ENCODE assay signal across 2 cellular contexts in genomic region chr20:62476074-62476838, GRCh38.
TF ChIP-seq lines count a peak whose summit lies in the region.

No MANE protein-coding gene starts in this region.

TF ChIP-seq in K562, 482 proteins besides CTCF, POLR2A, EP300 and RAD21 (continued from another document and continues in another):
- TF ChIP-seq, protein P1, sequence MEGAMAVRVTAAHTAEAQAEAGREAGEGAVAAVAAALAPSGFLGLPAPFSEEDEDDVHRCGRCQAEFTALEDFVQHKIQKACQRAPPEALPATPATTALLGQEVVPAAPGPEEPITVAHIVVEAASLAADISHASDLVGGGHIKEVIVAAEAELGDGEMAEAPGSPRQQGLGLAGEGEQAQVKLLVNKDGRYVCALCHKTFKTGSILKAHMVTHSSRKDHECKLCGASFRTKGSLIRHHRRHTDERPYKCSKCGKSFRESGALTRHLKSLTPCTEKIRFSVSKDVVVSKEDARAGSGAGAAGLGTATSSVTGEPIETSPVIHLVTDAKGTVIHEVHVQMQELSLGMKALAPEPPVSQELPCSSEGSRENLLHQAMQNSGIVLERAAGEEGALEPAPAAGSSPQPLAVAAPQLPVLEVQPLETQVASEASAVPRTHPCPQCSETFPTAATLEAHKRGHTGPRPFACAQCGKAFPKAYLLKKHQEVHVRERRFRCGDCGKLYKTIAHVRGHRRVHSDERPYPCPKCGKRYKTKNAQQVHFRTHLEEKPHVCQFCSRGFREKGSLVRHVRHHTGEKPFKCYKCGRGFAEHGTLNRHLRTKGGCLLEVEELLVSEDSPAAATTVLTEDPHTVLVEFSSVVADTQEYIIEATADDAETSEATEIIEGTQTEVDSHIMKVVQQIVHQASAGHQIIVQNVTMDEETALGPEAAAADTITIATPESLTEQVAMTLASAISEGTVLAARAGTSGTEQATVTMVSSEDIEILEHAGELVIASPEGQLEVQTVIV (CRISPR knock-in tag; IDR thresholded peaks at IDR 0.05; ENCODE audit: borderline replicate concordance) = no peak
- TF ChIP-seq MEF2D (tag; conservative IDR thresholded peaks at IDR 0.05; ENCODE audit: low read depth) = no peak
- peak; percentile 76 for TF ChIP-seq LCOR (CRISPR knock-in tag; IDR thresholded peaks at IDR 0.05)
- no peak for TF ChIP-seq JUN (IDR thresholded peaks at IDR 0.05; ENCODE audit: borderline replicate concordance, low read depth, low read length)
- TF ChIP-seq JUN (CRISPR knock-in tag; IDR thresholded peaks at IDR 0.05; ENCODE audit: borderline replicate concordance) = peak; percentile 95
- TF ChIP-seq, protein P2, sequence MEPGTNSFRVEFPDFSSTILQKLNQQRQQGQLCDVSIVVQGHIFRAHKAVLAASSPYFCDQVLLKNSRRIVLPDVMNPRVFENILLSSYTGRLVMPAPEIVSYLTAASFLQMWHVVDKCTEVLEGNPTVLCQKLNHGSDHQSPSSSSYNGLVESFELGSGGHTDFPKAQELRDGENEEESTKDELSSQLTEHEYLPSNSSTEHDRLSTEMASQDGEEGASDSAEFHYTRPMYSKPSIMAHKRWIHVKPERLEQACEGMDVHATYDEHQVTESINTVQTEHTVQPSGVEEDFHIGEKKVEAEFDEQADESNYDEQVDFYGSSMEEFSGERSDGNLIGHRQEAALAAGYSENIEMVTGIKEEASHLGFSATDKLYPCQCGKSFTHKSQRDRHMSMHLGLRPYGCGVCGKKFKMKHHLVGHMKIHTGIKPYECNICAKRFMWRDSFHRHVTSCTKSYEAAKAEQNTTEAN (CRISPR knock-in tag; IDR thresholded peaks at IDR 0.05) = no peak
- peak; percentile 38; the same call in 1 of the 2 replicates for TF ChIP-seq SUPT5H (IDR thresholded peaks at IDR 0.05)
- peak; percentile 19 for TF ChIP-seq NFIC (IDR thresholded peaks at IDR 0.05)
- TF ChIP-seq, protein P3, sequence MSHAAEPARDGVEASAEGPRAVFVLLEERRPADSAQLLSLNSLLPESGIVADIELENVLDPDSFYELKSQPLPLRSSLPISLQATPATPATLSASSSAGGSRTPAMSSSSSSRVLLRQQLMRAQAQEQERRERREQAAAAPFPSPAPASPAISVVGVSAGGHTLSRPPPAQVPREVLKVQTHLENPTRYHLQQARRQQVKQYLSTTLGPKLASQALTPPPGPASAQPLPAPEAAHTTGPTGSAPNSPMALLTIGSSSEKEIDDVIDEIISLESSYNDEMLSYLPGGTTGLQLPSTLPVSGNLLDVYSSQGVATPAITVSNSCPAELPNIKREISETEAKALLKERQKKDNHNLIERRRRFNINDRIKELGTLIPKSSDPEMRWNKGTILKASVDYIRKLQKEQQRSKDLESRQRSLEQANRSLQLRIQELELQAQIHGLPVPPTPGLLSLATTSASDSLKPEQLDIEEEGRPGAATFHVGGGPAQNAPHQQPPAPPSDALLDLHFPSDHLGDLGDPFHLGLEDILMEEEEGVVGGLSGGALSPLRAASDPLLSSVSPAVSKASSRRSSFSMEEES (CRISPR knock-in tag; IDR thresholded peaks at IDR 0.05) = peak; percentile 55
- TF ChIP-seq, protein P4, sequence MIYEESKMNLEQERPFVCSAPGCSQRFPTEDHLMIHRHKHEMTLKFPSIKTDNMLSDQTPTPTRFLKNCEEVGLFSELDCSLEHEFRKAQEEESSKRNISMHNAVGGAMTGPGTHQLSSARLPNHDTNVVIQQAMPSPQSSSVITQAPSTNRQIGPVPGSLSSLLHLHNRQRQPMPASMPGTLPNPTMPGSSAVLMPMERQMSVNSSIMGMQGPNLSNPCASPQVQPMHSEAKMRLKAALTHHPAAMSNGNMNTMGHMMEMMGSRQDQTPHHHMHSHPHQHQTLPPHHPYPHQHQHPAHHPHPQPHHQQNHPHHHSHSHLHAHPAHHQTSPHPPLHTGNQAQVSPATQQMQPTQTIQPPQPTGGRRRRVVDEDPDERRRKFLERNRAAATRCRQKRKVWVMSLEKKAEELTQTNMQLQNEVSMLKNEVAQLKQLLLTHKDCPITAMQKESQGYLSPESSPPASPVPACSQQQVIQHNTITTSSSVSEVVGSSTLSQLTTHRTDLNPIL (CRISPR knock-in tag; IDR thresholded peaks at IDR 0.05) = no peak
- no peak for TF ChIP-seq PTBP1 (IDR thresholded peaks at IDR 0.05; ENCODE audit: low read depth, low read length)
- no peak for TF ChIP-seq CSDE1 (IDR thresholded peaks at IDR 0.05)
- TF ChIP-seq ZKSCAN1 (IDR thresholded peaks at IDR 0.05; ENCODE audit: low read depth, low read length) = no peak
- TF ChIP-seq PML (IDR thresholded peaks at IDR 0.05; ENCODE audit: low read length) = no peak
- TF ChIP-seq E2F5 (CRISPR knock-in tag; IDR thresholded peaks at IDR 0.05) = peak; percentile 92
- TF ChIP-seq, protein P5, sequence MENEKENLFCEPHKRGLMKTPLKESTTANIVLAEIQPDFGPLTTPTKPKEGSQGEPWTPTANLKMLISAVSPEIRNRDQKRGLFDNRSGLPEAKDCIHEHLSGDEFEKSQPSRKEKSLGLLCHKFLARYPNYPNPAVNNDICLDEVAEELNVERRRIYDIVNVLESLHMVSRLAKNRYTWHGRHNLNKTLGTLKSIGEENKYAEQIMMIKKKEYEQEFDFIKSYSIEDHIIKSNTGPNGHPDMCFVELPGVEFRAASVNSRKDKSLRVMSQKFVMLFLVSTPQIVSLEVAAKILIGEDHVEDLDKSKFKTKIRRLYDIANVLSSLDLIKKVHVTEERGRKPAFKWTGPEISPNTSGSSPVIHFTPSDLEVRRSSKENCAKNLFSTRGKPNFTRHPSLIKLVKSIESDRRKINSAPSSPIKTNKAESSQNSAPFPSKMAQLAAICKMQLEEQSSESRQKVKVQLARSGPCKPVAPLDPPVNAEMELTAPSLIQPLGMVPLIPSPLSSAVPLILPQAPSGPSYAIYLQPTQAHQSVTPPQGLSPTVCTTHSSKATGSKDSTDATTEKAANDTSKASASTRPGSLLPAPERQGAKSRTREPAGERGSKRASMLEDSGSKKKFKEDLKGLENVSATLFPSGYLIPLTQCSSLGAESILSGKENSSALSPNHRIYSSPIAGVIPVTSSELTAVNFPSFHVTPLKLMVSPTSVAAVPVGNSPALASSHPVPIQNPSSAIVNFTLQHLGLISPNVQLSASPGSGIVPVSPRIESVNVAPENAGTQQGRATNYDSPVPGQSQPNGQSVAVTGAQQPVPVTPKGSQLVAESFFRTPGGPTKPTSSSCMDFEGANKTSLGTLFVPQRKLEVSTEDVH (IDR thresholded peaks at IDR 0.05; ENCODE audit: low read depth, partially characterized antibody) = no peak
- TF ChIP-seq ZNF431 (CRISPR knock-in tag; IDR thresholded peaks at IDR 0.05) = peak; percentile 92
- TF ChIP-seq SMARCE1 (IDR thresholded peaks at IDR 0.05) = no peak
- TF ChIP-seq ZNF785 (CRISPR knock-in tag; IDR thresholded peaks at IDR 0.05) = no peak
- peak; percentile 66 for TF ChIP-seq KDM5B (IDR thresholded peaks at IDR 0.05; ENCODE audit: insufficient replicate concordance, low read depth, low read length)

TF ChIP-seq in HepG2, 621 proteins besides CTCF, POLR2A, EP300 and RAD21 (continued from another document and continues in another):
- no peak for TF ChIP-seq NFAT5 (CRISPR knock-in tag; IDR thresholded peaks at IDR 0.05)
- TF ChIP-seq ASH2L (IDR thresholded peaks at IDR 0.05; ENCODE audit: insufficient read length, low read depth, low read length) = no peak
- TF ChIP-seq ZNF124 (CRISPR knock-in tag; IDR thresholded peaks at IDR 0.05) = no peak
- TF ChIP-seq ZFP36 (IDR thresholded peaks at IDR 0.05; ENCODE audit: borderline replicate concordance, low read depth, low read length, partially characterized antibody) = no peak
- TF ChIP-seq, protein P6, sequence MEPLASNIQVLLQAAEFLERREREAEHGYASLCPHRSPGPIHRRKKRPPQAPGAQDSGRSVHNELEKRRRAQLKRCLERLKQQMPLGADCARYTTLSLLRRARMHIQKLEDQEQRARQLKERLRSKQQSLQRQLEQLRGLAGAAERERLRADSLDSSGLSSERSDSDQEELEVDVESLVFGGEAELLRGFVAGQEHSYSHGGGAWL (CRISPR knock-in tag; IDR thresholded peaks at IDR 0.05) = no peak
- TF ChIP-seq IRX3 (CRISPR knock-in tag; IDR thresholded peaks at IDR 0.05; ENCODE audit: borderline replicate concordance, low read depth) = peak; percentile 74; the same call in 1 of the 2 replicates
- TF ChIP-seq CHD2 (IDR thresholded peaks at IDR 0.05; ENCODE audit: low read depth, low read length) = no peak
- peak; percentile 78 for TF ChIP-seq ZNF777 (CRISPR knock-in tag; IDR thresholded peaks at IDR 0.05)
- TF ChIP-seq CHCHD3 (CRISPR knock-in tag; IDR thresholded peaks at IDR 0.05) = no peak
- no peak for TF ChIP-seq MYPOP (CRISPR knock-in tag; IDR thresholded peaks at IDR 0.05)
- no peak for TF ChIP-seq MED8 (CRISPR knock-in tag; IDR thresholded peaks at IDR 0.05; ENCODE audit: insufficient replicate concordance)
- TF ChIP-seq ZNF800 (CRISPR knock-in tag; IDR thresholded peaks at IDR 0.05) = peak; percentile 90
- no peak for TF ChIP-seq POLR2AphosphoS2 (IDR thresholded peaks at IDR 0.05; ENCODE audit: low read depth, low read length)
- no peak for TF ChIP-seq LBX2 (CRISPR knock-in tag; IDR thresholded peaks at IDR 0.05; ENCODE audit: borderline replicate concordance)
- no peak for TF ChIP-seq SMAD3 (CRISPR knock-in tag; IDR thresholded peaks at IDR 0.05)
- TF ChIP-seq RXRA (CRISPR knock-in tag; IDR thresholded peaks at IDR 0.05) = 0 out of 2 replicates have a peak, but pooled peaks have one; percentile 25
- TF ChIP-seq ZNF331 (CRISPR knock-in tag; IDR thresholded peaks at IDR 0.05) = no peak
- no peak for TF ChIP-seq ZNF382 (CRISPR knock-in tag; IDR thresholded peaks at IDR 0.05; ENCODE audit: borderline replicate concordance)
- TF ChIP-seq, protein P7, sequence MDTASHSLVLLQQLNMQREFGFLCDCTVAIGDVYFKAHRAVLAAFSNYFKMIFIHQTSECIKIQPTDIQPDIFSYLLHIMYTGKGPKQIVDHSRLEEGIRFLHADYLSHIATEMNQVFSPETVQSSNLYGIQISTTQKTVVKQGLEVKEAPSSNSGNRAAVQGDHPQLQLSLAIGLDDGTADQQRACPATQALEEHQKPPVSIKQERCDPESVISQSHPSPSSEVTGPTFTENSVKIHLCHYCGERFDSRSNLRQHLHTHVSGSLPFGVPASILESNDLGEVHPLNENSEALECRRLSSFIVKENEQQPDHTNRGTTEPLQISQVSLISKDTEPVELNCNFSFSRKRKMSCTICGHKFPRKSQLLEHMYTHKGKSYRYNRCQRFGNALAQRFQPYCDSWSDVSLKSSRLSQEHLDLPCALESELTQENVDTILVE (CRISPR knock-in tag; IDR thresholded peaks at IDR 0.05) = no peak
- TF ChIP-seq HCFC1 (IDR thresholded peaks at IDR 0.05; ENCODE audit: low read depth, low read length) = no peak
- no peak for TF ChIP-seq LCORL (IDR thresholded peaks at IDR 0.05)
- no peak for TF ChIP-seq LCORL (CRISPR knock-in tag; IDR thresholded peaks at IDR 0.05)
- no peak for TF ChIP-seq TBP (CRISPR knock-in tag; IDR thresholded peaks at IDR 0.05)
- peak; percentile 35; the same call in 1 of the 2 replicates for TF ChIP-seq KDM5B (CRISPR knock-in tag; IDR thresholded peaks at IDR 0.05; ENCODE audit: borderline replicate concordance)
- no peak for TF ChIP-seq JUND (CRISPR knock-in tag; IDR thresholded peaks at IDR 0.05)
- no peak for TF ChIP-seq SNAI1 (CRISPR knock-in tag; IDR thresholded peaks at IDR 0.05; ENCODE audit: borderline replicate concordance)
- TF ChIP-seq THAP11 (CRISPR knock-in tag; IDR thresholded peaks at IDR 0.05) = no peak
- no peak for TF ChIP-seq TCF7L2 (IDR thresholded peaks at IDR 0.05; ENCODE audit: low read depth, low read length)
